In genomic region chr2:42156756-42157155, GRCh38 we compare ENCODE assay signal across 20 cellular contexts. TPM values are rescaled to one million over a fixed set of nuclear protein-coding genes. Genes with fewer than 3 reads are reported as not detected.
DNase-seq lines count a peak whose midpoint lies in the region; ATAC-seq, FAIRE-seq and TF ChIP-seq lines count a peak whose summit lies in the region.
"Had no signal": no experiment of that assay in that cellular context is flagged by ENCODE, and none has a peak within 500 bp of the region (broad histone marks: within the 10 kb centered on the region; RNA-seq: fewer than 3 reads in every experiment).

No MANE protein-coding gene starts in this region.

- H3K36me3 ChIP-seq in Panc1 (ENCODE audit: control insufficient read depth, insufficient read depth, low read length) (no peaks in the 10 kb centered on the region), endodermal cell (ENCODE audit: control insufficient read depth, insufficient read depth, low read length) (no peaks in the 10 kb centered on the region), neural progenitor cell (no peaks in the 10 kb centered on the region)
- H3K36me3 ChIP-seq in CD8-positive, alpha-beta T cell (ENCODE audit: insufficient read depth, low read length), result no peaks in the 10 kb centered on the region

- no peak overlapping the region for H2AFZ ChIP-seq in neural progenitor cell (replicated peaks)

- CTCF ChIA-PET in Panc1 (lab: Charles Lee), result no interaction called here
- CTCF ChIA-PET in CD8-positive, alpha-beta T cell (lab: Charles Lee), result interaction anchor here (0.9 to 1.4 kb wide), 2 partner anchors 10 kb away, joined by 3 to 4 read pairs; no protein-coding TSS in a partner anchor

- POLR2A ChIA-PET in Panc1 (lab: Charles Lee), result no interaction called here
- POLR2A ChIA-PET in CD8-positive, alpha-beta T cell (lab: Charles Lee), result interaction anchor here (1.1 to 1.2 kb wide), 2 partner anchors 14 to 51 kb away, joined by 4 read pairs; no protein-coding TSS in a partner anchor

- H3K36me3 Mint-ChIP-seq in endodermal cell (ENCODE audit: low read depth) (no peaks in the 10 kb centered on the region), neural progenitor cell (no peaks in the 10 kb centered on the region)
- no peaks in the 10 kb centered on the region for H3K36me3 Mint-ChIP-seq in CD8-positive, alpha-beta T cell
- H3K36me3 Mint-ChIP-seq: CD4-positive, alpha-beta memory T cell had no signal

- no peaks in the 10 kb centered on the region for H3K9me3 Mint-ChIP-seq in endodermal cell
- no peaks in the 10 kb centered on the region for H3K9me3 Mint-ChIP-seq in neural progenitor cell
- H3K9me3 Mint-ChIP-seq in CD8-positive, alpha-beta T cell, result no peaks in the 10 kb centered on the region
- H3K9me3 Mint-ChIP-seq: CD4-positive, alpha-beta memory T cell; HFFc6 had no signal

- no peaks in the 10 kb centered on the region for H4K20me1 ChIP-seq in neural progenitor cell (ENCODE audit: low read depth)

- H3K4me2 ChIP-seq in neural progenitor cell, result no peak overlapping the region

- H3K9ac ChIP-seq in endodermal cell (ENCODE audit: extremely low read depth, low read length, poor library complexity, severe bottlenecking) (no peak overlapping the region), neural progenitor cell (no peak overlapping the region)

- no peak for TF ChIP-seq CTCF in Panc1 (IDR thresholded peaks at IDR 0.05)
- TF ChIP-seq CTCF in endodermal cell (conservative IDR thresholded peaks at IDR 0.05), result no peak
- no peak for TF ChIP-seq CTCF in neural progenitor cell (IDR thresholded peaks at IDR 0.05)
- TF ChIP-seq CTCF in CD8-positive, alpha-beta T cell (IDR thresholded peaks at IDR 0.05), result no peak

- peaks cover 8% of the 10 kb centered on the region for H3F3A ChIP-seq in neural progenitor cell (ENCODE audit: low read depth)

- ATAC-seq in Panc1, result no peak
- no peak for ATAC-seq in CD8-positive, alpha-beta T cell
- ATAC-seq: HepG2 had no signal

- H3K27me3 Mint-ChIP-seq in endodermal cell (ENCODE audit: insufficient read depth) (no peaks in the 10 kb centered on the region), neural progenitor cell (ENCODE audit: insufficient read depth, low read depth) (peaks cover 3% of the 10 kb centered on the region)
- no peaks in the 10 kb centered on the region for H3K27me3 Mint-ChIP-seq in CD8-positive, alpha-beta T cell (ENCODE audit: low read depth)
- H3K27me3 Mint-ChIP-seq: B cell; CD4-positive, alpha-beta memory T cell had no signal

- no peak overlapping the region for H3K27ac Mint-ChIP-seq in endodermal cell
- H3K27ac Mint-ChIP-seq in neural progenitor cell, result no peak overlapping the region
- no peak overlapping the region for H3K27ac Mint-ChIP-seq in CD8-positive, alpha-beta T cell
- H3K27ac Mint-ChIP-seq: B cell, HFFc6 had no signal

- no peak overlapping the region for H3K4me3 Mint-ChIP-seq in endodermal cell
- H3K4me3 Mint-ChIP-seq in neural progenitor cell, result no peak overlapping the region
- no peak overlapping the region for H3K4me3 Mint-ChIP-seq in CD8-positive, alpha-beta T cell
- H3K4me3 Mint-ChIP-seq: B cell; CD4-positive, alpha-beta memory T cell; HFFc6 had no signal

- peak; percentile 26 for FAIRE-seq in GM12891 (lab: Jason Lieb, UNC)
- FAIRE-seq: A204.1, GM19239, HepG2, HTR-8/SVneo had no signal

- 69% methylated on average over 4 of the region's 4 CpGs for WGBS in endodermal cell (ENCODE audit: insufficient coverage in 1 of 2, insufficient read length in 1 of 2), 2 experiments

- H3K9me3 ChIP-seq in Panc1 (ENCODE audit: control insufficient read depth, insufficient read depth, low read depth, low read length) (no peaks in the 10 kb centered on the region), endodermal cell (ENCODE audit: control insufficient read depth, low read length) (no peaks in the 10 kb centered on the region), neural progenitor cell (ENCODE audit: low read depth) (no peaks in the 10 kb centered on the region)
- no peaks in the 10 kb centered on the region for H3K9me3 ChIP-seq in CD8-positive, alpha-beta T cell (ENCODE audit: low read length)

- TF ChIP-seq POLR2A in GM12891 (IDR thresholded peaks at IDR 0.05; ENCODE audit: low read depth, low read length), result no peak

- intact Hi-C loops in Panc1 (cut with micrococcal nuclease; ENCODE audit: unreplicated experiment), result no loop called here
- intact Hi-C loops in CD8-positive, alpha-beta T cell (cut with DNase I, micrococcal nuclease), result loop anchor here in 1 of 2 experiments (5.0 kb wide), 1 partner anchor 36 kb away; no protein-coding TSS in a partner anchor

- H3K27me3 ChIP-seq in Panc1 (ENCODE audit: control insufficient read depth, insufficient read depth, low read length), result no peaks in the 10 kb centered on the region
- no peaks in the 10 kb centered on the region for H3K27me3 ChIP-seq in endodermal cell (ENCODE audit: control insufficient read depth, insufficient read depth, low read length, poor library complexity, severe bottlenecking)
- H3K27me3 ChIP-seq in neural progenitor cell, result no peaks in the 10 kb centered on the region
- H3K27me3 ChIP-seq in CD8-positive, alpha-beta T cell (ENCODE audit: insufficient read depth, low read length), result no peaks in the 10 kb centered on the region

- in situ Hi-C loops in Panc1 (cut with HindIII; ENCODE audit: low pct_unique_long_range_greater_than_20kb, low sequenced_read_pairs), result no loop called here

- no peak overlapping the region for H3K4me3 ChIP-seq in Panc1 (ENCODE audit: low read depth in 2 of 2, low read length in 2 of 2)
- no peak overlapping the region for H3K4me3 ChIP-seq in endodermal cell (ENCODE audit: low read length)
- H3K4me3 ChIP-seq in neural progenitor cell, result no peak overlapping the region
- no peak overlapping the region for H3K4me3 ChIP-seq in CD8-positive, alpha-beta T cell (ENCODE audit: low read depth, low read length)

- H3K27ac ChIP-seq in Panc1 (ENCODE audit: low read length) (0 out of 2 replicates have a peak overlapping the region, but pooled peaks have one; percentile 12), endodermal cell (ENCODE audit: low read depth, low read length) (no peak overlapping the region), neural progenitor cell (no peak overlapping the region)
- no peak overlapping the region for H3K27ac ChIP-seq in CD8-positive, alpha-beta T cell (ENCODE audit: low read depth, low read length)

- BruUV-seq in Panc1 (replicated peaks; lab: Mats Ljungman, UMichigan), result no TSS peak

- peaks cover 15% of the 10 kb centered on the region for H3K4me1 Mint-ChIP-seq in endodermal cell
- peaks cover 10% of the 10 kb centered on the region for H3K4me1 Mint-ChIP-seq in neural progenitor cell
- H3K4me1 Mint-ChIP-seq in CD8-positive, alpha-beta T cell (ENCODE audit: low read depth), result no peaks in the 10 kb centered on the region

- no peaks in the 10 kb centered on the region for H3K4me1 ChIP-seq in Panc1 (ENCODE audit: control insufficient read depth, insufficient read depth, low read length)
- peaks cover 3% of the 10 kb centered on the region for H3K4me1 ChIP-seq in endodermal cell (ENCODE audit: control insufficient read depth, insufficient read depth, low read length)
- H3K4me1 ChIP-seq in neural progenitor cell, result peaks cover 7% of the 10 kb centered on the region
- H3K4me1 ChIP-seq in CD8-positive, alpha-beta T cell (ENCODE audit: insufficient read depth, low read length), result no peaks in the 10 kb centered on the region

- DNase-seq in GM12891 (ENCODE audit: insufficient read length, low spot score) (no peak), Panc1 (ENCODE audit: low read depth, low spot score) (no peak), endodermal cell (peak; percentile 73), neural progenitor cell (ENCODE audit: low spot score) (peak; percentile 36), GM19240 (ENCODE audit: insufficient read length, low spot score) (no peak), glomerular visceral epithelial cell (ENCODE audit: extremely low spot score) (no peak)
- DNase-seq in CD8-positive, alpha-beta T cell, result no peak
- DNase-seq: C1 segment of cervical spinal cord; CD4-positive, alpha-beta memory T cell; COR-L47; DND-41; GDM1; GOT3; HCEC 1CT; HFFc6 had no signal

- no peaks in the 10 kb centered on the region for H3K79me2 ChIP-seq in neural progenitor cell (ENCODE audit: low read depth)

TF ChIP-seq in GM12891, 5 proteins besides CTCF, POLR2A, EP300 and RAD21:
- no peak for TF ChIP-seq POU2F2 (IDR thresholded peaks at IDR 0.05; ENCODE audit: low read depth, low read length)
- TF ChIP-seq PAX5 (IDR thresholded peaks at IDR 0.05; ENCODE audit: insufficient read depth, low read length, severe bottlenecking), result no peak
- no peak for TF ChIP-seq POLR2AphosphoS5 (IDR thresholded peaks at IDR 0.05; ENCODE audit: low read depth, low read length)
- TF ChIP-seq SPI1 (IDR thresholded peaks at IDR 0.05; ENCODE audit: low read depth, low read length), result no peak
- TF ChIP-seq TAF1 (IDR thresholded peaks at IDR 0.05; ENCODE audit: low read depth, low read length), result no peak

RNA-seq across cellular contexts. Expression of gene EML4, which starts 12.4 kb away (rescaled TPM):
- polyA plus RNA-seq in GM12891 (2012; ENCODE audit: low read depth, missing spikeins), result 23.4 TPM
- total RNA-seq in Panc1 (2021; ENCODE audit: unreplicated experiment) (107 TPM), endodermal cell (10 to 100 TPM; 84.6 to 90.9 TPM), neural progenitor cell (ENCODE audit: low replicate concordance) (122 and 167 TPM in 2 replicates)
- 47.3 TPM for polyA plus RNA-seq in Panc1 (2012; ENCODE audit: insufficient read length)
- 63.3 TPM for polyA plus RNA-seq in endodermal cell (2013, experiment 1 of 2)
- polyA plus RNA-seq in endodermal cell (2013, experiment 2 of 2), result 67.9 TPM
- 100 to 1,000 TPM; 224 to 240 TPM for total RNA-seq in CD8-positive, alpha-beta T cell

Comparison
In these comparisons a context has a peak if more than half of its experiments do, and no peak if none do; other contexts are left out.
1. DNase-seq: peak in endodermal cell (single experiment) and neural progenitor cell (single experiment); none in GM12891 (single experiment), Panc1 (single experiment), CD8-positive, alpha-beta T cell (0 of 7), GM19240 (single experiment) and glomerular visceral epithelial cell (single experiment).